Comparison of ENCODE assay signal across 1 cellular context in genomic region chr17:49977463-49978389, GRCh38.
TF ChIP-seq lines count a peak whose summit lies in the region.

No MANE protein-coding gene starts in this region.

TF ChIP-seq in HEK293, 187 proteins besides CTCF, POLR2A, EP300 and RAD21 (continued from another document):
- TF ChIP-seq ZBTB48 (tag by site-specific recombination; IDR thresholded peaks at IDR 0.05), result no peak
- no peak for TF ChIP-seq WT1 (tag by site-specific recombination; IDR thresholded peaks at IDR 0.05)
- no peak for TF ChIP-seq ZNF626 (tag by site-specific recombination; IDR thresholded peaks at IDR 0.05)
- no peak for TF ChIP-seq ZFP41 (tag by site-specific recombination; IDR thresholded peaks at IDR 0.05; ENCODE audit: borderline replicate concordance)
- TF ChIP-seq ZNF292 (tag by site-specific recombination; IDR thresholded peaks at IDR 0.05; ENCODE audit: borderline replicate concordance, low read depth), result no peak
- no peak for TF ChIP-seq ZNF623 (tag by site-specific recombination; IDR thresholded peaks at IDR 0.05)
- TF ChIP-seq ZNF596 (tag by site-specific recombination; IDR thresholded peaks at IDR 0.05), result no peak
- no peak for TF ChIP-seq KLF16 (tag by site-specific recombination; IDR thresholded peaks at IDR 0.05)
- no peak for TF ChIP-seq ZNF843 (tag by site-specific recombination; IDR thresholded peaks at IDR 0.05)
- TF ChIP-seq ZBTB6 (tag by site-specific recombination; IDR thresholded peaks at IDR 0.05), result no peak
- TF ChIP-seq ZNF629 (tag by site-specific recombination; IDR thresholded peaks at IDR 0.05), result no peak
- TF ChIP-seq ZFHX2 (tag by site-specific recombination; conservative IDR thresholded peaks at IDR 0.05), result peak; percentile 80
- no peak for TF ChIP-seq ZNF423 (tag by site-specific recombination; IDR thresholded peaks at IDR 0.05)
- TF ChIP-seq ZNF391 (tag by site-specific recombination; IDR thresholded peaks at IDR 0.05; ENCODE audit: borderline replicate concordance, low read depth), result no peak
- TF ChIP-seq ZNF335 (tag by site-specific recombination; conservative IDR thresholded peaks at IDR 0.05), result 0 out of 2 replicates have a peak, but pooled peaks have one; percentile 32
- no peak for TF ChIP-seq ZBTB44 (tag by site-specific recombination; IDR thresholded peaks at IDR 0.05)
- no peak for TF ChIP-seq PRDM10 (tag by site-specific recombination; IDR thresholded peaks at IDR 0.05)
- no peak for TF ChIP-seq ZNF280D (tag by site-specific recombination; IDR thresholded peaks at IDR 0.05)
